Comparison of ENCODE assay signal across 8 cellular contexts in the genomic region with DNA sequence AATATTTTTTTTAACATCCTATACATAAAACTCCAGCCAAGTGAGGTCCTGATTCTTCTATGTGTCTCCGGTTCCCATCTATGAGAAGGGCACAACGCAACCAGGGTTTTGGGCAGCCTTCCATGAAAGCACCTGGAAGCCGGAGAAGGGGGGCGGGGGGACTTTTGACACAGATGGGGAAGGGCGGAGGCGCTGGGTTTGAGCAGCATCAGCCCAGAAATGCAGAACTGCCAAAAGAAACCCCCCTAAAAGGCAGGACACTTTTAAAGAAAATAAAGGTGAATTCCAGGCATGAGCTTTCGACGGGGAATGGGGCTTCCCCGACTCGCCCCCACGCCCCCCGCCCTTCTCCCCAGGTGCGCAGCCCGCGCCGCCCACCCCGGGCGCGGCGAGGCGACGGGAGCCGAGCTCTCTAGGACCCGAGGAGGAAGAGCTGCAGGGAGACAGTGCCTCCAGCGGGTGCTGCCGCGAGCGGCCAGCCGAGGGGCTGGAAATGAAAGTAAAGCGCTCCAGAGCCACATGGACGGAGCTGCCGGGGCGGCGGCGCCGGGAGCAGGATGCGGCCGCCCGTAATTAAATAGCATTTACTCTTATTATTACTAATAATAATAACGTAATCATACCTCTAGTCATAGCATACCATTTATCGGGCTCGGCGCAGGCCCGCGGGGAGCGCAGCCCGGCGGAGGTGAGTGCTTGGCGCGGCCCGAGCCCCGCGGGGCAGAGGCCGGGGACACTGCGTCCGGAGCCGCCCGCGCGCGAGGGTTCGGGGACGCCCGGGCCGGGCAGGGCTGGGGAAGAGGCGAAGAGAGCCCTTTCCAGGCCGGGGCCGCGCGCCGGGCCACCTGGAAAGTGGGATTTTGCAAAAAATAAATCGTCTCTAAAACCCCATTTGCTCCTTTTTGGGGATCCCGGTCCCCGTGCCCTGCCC. TPM values are rescaled to one million over a fixed set of nuclear protein-coding genes. Genes with fewer than 3 reads are reported as not detected.
DNase-seq lines count a peak whose midpoint lies in the region; ATAC-seq lines count a peak whose summit lies in the region.

A gene with protein sequence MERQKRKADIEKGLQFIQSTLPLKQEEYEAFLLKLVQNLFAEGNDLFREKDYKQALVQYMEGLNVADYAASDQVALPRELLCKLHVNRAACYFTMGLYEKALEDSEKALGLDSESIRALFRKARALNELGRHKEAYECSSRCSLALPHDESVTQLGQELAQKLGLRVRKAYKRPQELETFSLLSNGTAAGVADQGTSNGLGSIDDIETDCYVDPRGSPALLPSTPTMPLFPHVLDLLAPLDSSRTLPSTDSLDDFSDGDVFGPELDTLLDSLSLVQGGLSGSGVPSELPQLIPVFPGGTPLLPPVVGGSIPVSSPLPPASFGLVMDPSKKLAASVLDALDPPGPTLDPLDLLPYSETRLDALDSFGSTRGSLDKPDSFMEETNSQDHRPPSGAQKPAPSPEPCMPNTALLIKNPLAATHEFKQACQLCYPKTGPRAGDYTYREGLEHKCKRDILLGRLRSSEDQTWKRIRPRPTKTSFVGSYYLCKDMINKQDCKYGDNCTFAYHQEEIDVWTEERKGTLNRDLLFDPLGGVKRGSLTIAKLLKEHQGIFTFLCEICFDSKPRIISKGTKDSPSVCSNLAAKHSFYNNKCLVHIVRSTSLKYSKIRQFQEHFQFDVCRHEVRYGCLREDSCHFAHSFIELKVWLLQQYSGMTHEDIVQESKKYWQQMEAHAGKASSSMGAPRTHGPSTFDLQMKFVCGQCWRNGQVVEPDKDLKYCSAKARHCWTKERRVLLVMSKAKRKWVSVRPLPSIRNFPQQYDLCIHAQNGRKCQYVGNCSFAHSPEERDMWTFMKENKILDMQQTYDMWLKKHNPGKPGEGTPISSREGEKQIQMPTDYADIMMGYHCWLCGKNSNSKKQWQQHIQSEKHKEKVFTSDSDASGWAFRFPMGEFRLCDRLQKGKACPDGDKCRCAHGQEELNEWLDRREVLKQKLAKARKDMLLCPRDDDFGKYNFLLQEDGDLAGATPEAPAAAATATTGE (plus strand): TSS at position 441 of the 931 bp plus-strand sequence. CDS start 19,136 bp downstream, outside the sequence.

- H3K27ac ChIP-seq in cingulate gyrus (ENCODE audit: low read depth, low read length), result peak within 1 kb of the TSS; percentile 84

- ATAC-seq in GM19023 (IDR thresholded peaks at IDR 0.05; ENCODE audit: unreplicated experiment) (peak; percentile 87), HG03196 (IDR thresholded peaks at IDR 0.05; ENCODE audit: unreplicated experiment) (peak; percentile 78), left colon (peak; percentile 97)

- intact Hi-C loops in left colon (cut with DNase I, micrococcal nuclease), result no loop called here

- DNase-seq in AG20443 (ENCODE audit: low spot score) (peak; percentile 94), NCI-H446 treated with DMSO at 0.1 percent for 48 hours (lab: John Stamatoyannopoulos, UW) (peak; percentile 43), left colon (peak; percentile 83)
- peak; percentile 86 to 87 for DNase-seq in activated CD4-positive, alpha-beta T cell treated with anti-CD3 and anti-CD28 coated beads for 4 hours
- DNase-seq in stimulated activated CD4-positive, alpha-beta T cell treated with anti-CD3 and anti-CD28 coated beads, Interleukin-1b, Interleukin-23, amount 100 ng/mL, for 48 hours, result peak; percentile 84

RNA-seq across cellular contexts. Expression of the gene that starts here (rescaled TPM):
- 10 to 100 TPM; 35.3 to 38.8 TPM for total RNA-seq in left colon

Comparison
In these comparisons a context has a peak if more than half of its experiments do, and no peak if none do; other contexts are left out.
1. Peak in every context shown above with its lines: DNase-seq, ATAC-seq and H3K27ac ChIP-seq.
2. DNase-seq: peak in every context shown above with its lines; median percentile 94 in AG20443; 86 in activated CD4-positive, alpha-beta T cell treated with anti-CD3 and anti-CD28 coated beads for 4 hours; 84 in stimulated activated CD4-positive, alpha-beta T cell treated with anti-CD3 and anti-CD28 coated beads, Interleukin-1b, Interleukin-23, amount 100 ng/mL, for 48 hours; 83 in left colon; 43 in NCI-H446 treated with DMSO at 0.1 percent for 48 hours.